In genomic region chr10:102231357-102232318, GRCh38 we compare ENCODE assay signal across 1 cellular context.
TF ChIP-seq lines count a peak whose summit lies in the region.

No MANE protein-coding gene starts in this region.

TF ChIP-seq in HEK293T, 16 proteins besides CTCF, POLR2A, EP300 and RAD21 (continued from another document):
- TF ChIP-seq FOXM1 (IDR thresholded peaks at IDR 0.05; ENCODE audit: borderline replicate concordance), result no peak
